Comparison of ENCODE assay signal across 18 cellular contexts in the genomic region with DNA sequence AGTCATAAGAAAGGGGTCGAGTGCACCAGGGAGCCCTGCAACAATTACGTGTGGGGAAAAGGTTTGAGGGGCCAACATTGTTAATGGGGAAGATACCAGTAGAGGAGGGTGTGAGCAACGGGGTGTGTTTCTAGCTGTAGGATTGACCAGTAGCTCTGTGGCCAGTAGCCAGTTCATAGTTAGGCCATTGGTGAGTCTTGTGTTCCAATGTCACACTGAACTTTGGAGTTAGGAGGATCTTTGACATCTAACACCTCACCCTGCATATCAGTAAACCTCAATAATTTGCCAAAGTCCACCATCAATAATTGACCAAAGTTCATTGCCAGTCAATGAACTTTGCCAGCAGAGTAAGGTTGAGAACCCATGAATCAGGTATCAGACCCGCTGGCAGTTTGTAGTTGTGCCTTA.
A peak's percentile ranks its signal among the peaks of the same experiment; 100 is the strongest.
DNase-seq lines count a peak whose midpoint lies in the region; ATAC-seq, FAIRE-seq and TF ChIP-seq lines count a peak whose summit lies in the region.
"Had no signal": no experiment of that assay in that cellular context is flagged by ENCODE, and none has a peak within 500 bp of the region (broad histone marks: within the 10 kb centered on the region; RNA-seq: fewer than 3 reads in every experiment).

No MANE protein-coding gene starts in this region.

- TF ChIP-seq CTCF in liver (IDR thresholded peaks at IDR 0.05; ENCODE audit: low read depth, low read length, missing input control) (no peak), adrenal gland (IDR thresholded peaks at IDR 0.05) (no peak)

- H3K27ac ChIP-seq in liver (ENCODE audit: low read depth in 1 of 2, low read length in 2 of 2) = peak overlapping the region in 1 of 2 donors; percentile 34
- H3K27ac ChIP-seq in small intestine (ENCODE audit: low read depth in 1 of 2, low read length in 1 of 2) = no peak overlapping the region
- H3K27ac ChIP-seq in adrenal gland = no peak overlapping the region

- H3K27me3 ChIP-seq in liver (ENCODE audit: control insufficient read depth in 4 of 4, insufficient read depth in 4 of 4, low read length in 3 of 4) = no peaks in the 10 kb centered on the region
- no peaks in the 10 kb centered on the region for H3K27me3 ChIP-seq in small intestine (ENCODE audit: control insufficient read depth in 2 of 2, insufficient read depth in 2 of 2, low read length in 2 of 2)
- no peaks in the 10 kb centered on the region for H3K27me3 ChIP-seq in adrenal gland

- TF ChIP-seq POLR2A in adrenal gland (IDR thresholded peaks at IDR 0.05) = no peak

- TF ChIP-seq RAD21 in liver (IDR thresholded peaks at IDR 0.05) = peak; percentile 59 to 61

- DNase-seq in left colon (no peak), small intestine (peak; percentile 85), adrenal gland (no peak)
- DNase-seq: C1 segment of cervical spinal cord; Calu3; CD4-positive, alpha-beta memory T cell; COR-L47; DMS53; DMS79 treated with DMSO at 0.1 percent for 48 hours; GF-D8; GOT3; HFFc6 had no signal

- FAIRE-seq in small intestine (lab: Jason Lieb, UNC) = no peak
- FAIRE-seq: GM12892, H54 had no signal

- H3K36me3 ChIP-seq in liver (ENCODE audit: control insufficient read depth in 4 of 4, insufficient read depth in 3 of 4, low read depth in 1 of 4, low read length in 3 of 4) (peaks cover 0 to 2% (median 0%) of the 10 kb centered on the region in 4 donors), small intestine (ENCODE audit: control insufficient read depth in 2 of 2, insufficient read depth in 2 of 2, low read length in 2 of 2) (no peaks in the 10 kb centered on the region), adrenal gland (replicated peaks in 1 of 2) (no peaks in the 10 kb centered on the region)
- H3K36me3 ChIP-seq: HAP-1 had no signal

- intact Hi-C loops in left colon (cut with DNase I, micrococcal nuclease) (no loop called here), adrenal gland (cut with DNase I) (no loop called here)

- ATAC-seq in left colon (peak; percentile 21), HG02763 (IDR thresholded peaks at IDR 0.05; ENCODE audit: unreplicated experiment) (no peak), HG03442 (IDR thresholded peaks at IDR 0.05; ENCODE audit: unreplicated experiment) (no peak)

- 41% methylated on average over 4 of the region's 4 CpGs for WGBS in liver
- WGBS in small intestine, 3 donors = 61 to 71% (median 70%) methylated on average over 4 of the region's 4 CpGs
- WGBS in adrenal gland, 4 donors = 85 to 95% (median 90%) methylated on average over 4 of the region's 4 CpGs

- H3K4me3 ChIP-seq in liver (ENCODE audit: low read depth in 1 of 3, low read length in 3 of 3) (no peak overlapping the region), small intestine (ENCODE audit: low read depth in 1 of 2, low read length in 2 of 2) (no peak overlapping the region), adrenal gland (no peak overlapping the region)
- H3K4me3 ChIP-seq: HAP-1 had no signal

- H3K9ac ChIP-seq in liver (ENCODE audit: low read depth in 1 of 2, low read length in 2 of 2) = no peak overlapping the region

- H3K9me3 ChIP-seq in liver (ENCODE audit: control insufficient read depth in 4 of 4, low read length in 3 of 4) = no peaks in the 10 kb centered on the region
- no peaks in the 10 kb centered on the region for H3K9me3 ChIP-seq in small intestine (ENCODE audit: control insufficient read depth, low read depth)
- no peaks in the 10 kb centered on the region for H3K9me3 ChIP-seq in adrenal gland (replicated peaks in 1 of 3)
- H3K9me3 ChIP-seq: HAP-1 had no signal

- H3K4me1 ChIP-seq in liver (ENCODE audit: control insufficient read depth in 4 of 4, insufficient read depth in 4 of 4, low read length in 3 of 4) (peaks cover 2 to 19% (median 11%) of the 10 kb centered on the region in 4 donors), small intestine (ENCODE audit: control insufficient read depth in 2 of 2, insufficient read depth in 1 of 2, low read depth in 1 of 2, low read length in 1 of 2) (no peaks in the 10 kb centered on the region), adrenal gland (replicated peaks in 1 of 2) (no peaks in the 10 kb centered on the region)
- H3K4me1 ChIP-seq: HAP-1 had no signal

TF ChIP-seq in liver, 16 proteins besides CTCF, POLR2A, EP300 and RAD21:
- TF ChIP-seq FOXA2 (IDR thresholded peaks at IDR 0.05) = peak; percentile 83
- TF ChIP-seq NR2F2 (IDR thresholded peaks at IDR 0.05) = peak; percentile 97
- peak; percentile 87 for TF ChIP-seq YY1 (IDR thresholded peaks at IDR 0.05)
- TF ChIP-seq REST (IDR thresholded peaks at IDR 0.05) = peak; percentile 80
- no peak for TF ChIP-seq FOXA1 (IDR thresholded peaks at IDR 0.05)
- TF ChIP-seq, protein P1, sequence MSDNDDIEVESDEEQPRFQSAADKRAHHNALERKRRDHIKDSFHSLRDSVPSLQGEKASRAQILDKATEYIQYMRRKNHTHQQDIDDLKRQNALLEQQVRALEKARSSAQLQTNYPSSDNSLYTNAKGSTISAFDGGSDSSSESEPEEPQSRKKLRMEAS (IDR thresholded peaks at IDR 0.05) = peak; percentile 81
- TF ChIP-seq JUND (IDR thresholded peaks at IDR 0.05) = peak; percentile 92 to 94
- TF ChIP-seq, protein P2, sequence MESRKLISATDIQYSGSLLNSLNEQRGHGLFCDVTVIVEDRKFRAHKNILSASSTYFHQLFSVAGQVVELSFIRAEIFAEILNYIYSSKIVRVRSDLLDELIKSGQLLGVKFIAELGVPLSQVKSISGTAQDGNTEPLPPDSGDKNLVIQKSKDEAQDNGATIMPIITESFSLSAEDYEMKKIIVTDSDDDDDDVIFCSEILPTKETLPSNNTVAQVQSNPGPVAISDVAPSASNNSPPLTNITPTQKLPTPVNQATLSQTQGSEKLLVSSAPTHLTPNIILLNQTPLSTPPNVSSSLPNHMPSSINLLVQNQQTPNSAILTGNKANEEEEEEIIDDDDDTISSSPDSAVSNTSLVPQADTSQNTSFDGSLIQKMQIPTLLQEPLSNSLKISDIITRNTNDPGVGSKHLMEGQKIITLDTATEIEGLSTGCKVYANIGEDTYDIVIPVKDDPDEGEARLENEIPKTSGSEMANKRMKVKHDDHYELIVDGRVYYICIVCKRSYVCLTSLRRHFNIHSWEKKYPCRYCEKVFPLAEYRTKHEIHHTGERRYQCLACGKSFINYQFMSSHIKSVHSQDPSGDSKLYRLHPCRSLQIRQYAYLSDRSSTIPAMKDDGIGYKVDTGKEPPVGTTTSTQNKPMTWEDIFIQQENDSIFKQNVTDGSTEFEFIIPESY (IDR thresholded peaks at IDR 0.05) = peak; percentile 91
- peak; percentile 82 for TF ChIP-seq ATF3 (IDR thresholded peaks at IDR 0.05)
- peak; percentile 99 to 100 for TF ChIP-seq RXRA (IDR thresholded peaks at IDR 0.05)
- peak; percentile 100 for TF ChIP-seq HNF4G (IDR thresholded peaks at IDR 0.05)
- TF ChIP-seq HNF4A (conservative IDR thresholded peaks at IDR 0.05) = peak; percentile 100
- TF ChIP-seq GABPA (IDR thresholded peaks at IDR 0.05 in 1 of 2, conservative IDR thresholded peaks at IDR 0.05 in 1 of 2) = no peak
- TF ChIP-seq TAF1 (conservative IDR thresholded peaks at IDR 0.05) = no peak
- peak in 1 of 2 donors; percentile 68 for TF ChIP-seq EGR1 (IDR thresholded peaks at IDR 0.05; ENCODE audit: low read depth in 2 of 2)
- peak; percentile 99 for TF ChIP-seq SP1 (IDR thresholded peaks at IDR 0.05)
TF ChIP-seq in liver: peak in this region for 13.
